In the genomic region with DNA sequence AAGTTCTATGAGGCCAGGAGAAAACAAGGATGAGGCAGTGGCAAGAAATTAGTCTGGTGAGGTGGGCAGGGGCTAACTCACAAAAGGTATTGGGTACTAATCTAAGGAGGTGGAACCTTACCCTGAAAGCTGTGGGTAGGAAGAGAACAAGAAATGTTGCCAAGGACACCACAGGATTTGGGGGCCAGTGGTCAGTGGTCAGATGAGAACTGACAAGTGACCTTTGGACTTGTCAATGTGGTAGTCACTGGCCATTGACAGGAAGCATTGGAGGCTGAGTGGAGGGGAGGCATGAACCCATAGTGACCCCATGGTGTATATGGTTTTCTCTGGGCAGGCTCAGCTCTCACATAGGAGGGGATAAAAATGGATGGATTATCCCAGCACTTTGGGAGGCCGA, we compare ENCODE assay signal across 23 cellular contexts. TPM values are rescaled to one million over a fixed set of nuclear protein-coding genes. Genes with fewer than 3 reads are reported as not detected.
DNase-seq lines count a peak whose midpoint lies in the region; ATAC-seq and TF ChIP-seq lines count a peak whose summit lies in the region.
"Had no signal": no experiment of that assay in that cellular context is flagged by ENCODE, and none has a peak within 500 bp of the region (broad histone marks: within the 10 kb centered on the region; RNA-seq: fewer than 3 reads in every experiment).

No MANE protein-coding gene starts in this region.

- no peak overlapping the region for H3K18ac ChIP-seq in trophoblast cell (ENCODE audit: low read length)

- no peak overlapping the region for H4K91ac ChIP-seq in trophoblast cell (ENCODE audit: low read depth, low read length)

- H3K4me1 Mint-ChIP-seq in CD14-positive monocyte, result peaks cover 45% of the 10 kb centered on the region
- no peaks in the 10 kb centered on the region for H3K4me1 Mint-ChIP-seq in activated T-helper 17 cell treated with anti-CD3 and anti-CD28 coated beads, Interleukin-2, amount 50 U/mL, for 72 hours

- H3K4me1 ChIP-seq in BLaER1 treated with 17β-estradiol and CSF1 and Interleukin-3, amounts not matched to agents 10 nM and 100 nM, result peaks cover 34 to 73% (median 45%) of the 10 kb centered on the region in 10 experiments
- H3K4me1 ChIP-seq in osteoblast (ENCODE audit: insufficient read depth, low read length) (no peaks in the 10 kb centered on the region), trophoblast cell (ENCODE audit: control insufficient read depth in 1 of 2, insufficient read depth in 2 of 2, low read length in 2 of 2) (peaks cover 15 to 16% of the 10 kb centered on the region in 2 experiments)
- H3K4me1 ChIP-seq: Peyer's patch had no signal

- H3K36me3 Mint-ChIP-seq in CD14-positive monocyte, result peaks cover 19 to 24% of the 10 kb centered on the region in 2 donors
- peaks cover 2% of the 10 kb centered on the region for H3K36me3 Mint-ChIP-seq in activated T-helper 17 cell treated with anti-CD3 and anti-CD28 coated beads, Interleukin-2, amount 50 U/mL, for 72 hours (ENCODE audit: low read depth)

- H4K12ac ChIP-seq in trophoblast cell (ENCODE audit: low read depth, low read length), result no peak overlapping the region

- H3K79me1 ChIP-seq in trophoblast cell (ENCODE audit: low read length), result no peaks in the 10 kb centered on the region

- no peak overlapping the region for H3K4me3 Mint-ChIP-seq in CD14-positive monocyte
- no peak overlapping the region for H3K4me3 Mint-ChIP-seq in activated T-helper 17 cell treated with anti-CD3 and anti-CD28 coated beads, Interleukin-2, amount 50 U/mL, for 72 hours
- H3K4me3 Mint-ChIP-seq: CD4-positive, alpha-beta memory T cell; H9 had no signal

- no peak for DNase-seq in CD14-positive monocyte (ENCODE audit: low spot score)
- DNase-seq in osteoblast (ENCODE audit: insufficient read length, low spot score, missing footprints), result peak; percentile 29
- no peak for DNase-seq in H7
- DNase-seq in trophoblast cell, result no peak
- DNase-seq: Caco-2; CD4-positive, alpha-beta memory T cell; DMS 273 treated with DMSO at 0.1 percent for 48 hours; DND-41; H9; KG1; NCI-H1105 treated with DMSO at 0.1 percent for 48 hours; NCI-H1694; NCI-H2081; NCI-H2171; NCI-H345; NCI-H524; NCI-H774; NK-92 treated with Interleukin-12 subunit alpha and Interleukin-12 subunit beta, amount 100 ng/mL, for 24 hours; Peyer's patch had no signal

- H3K79me2 ChIP-seq in osteoblast (ENCODE audit: insufficient read depth, low read length) (no peaks in the 10 kb centered on the region), trophoblast cell (ENCODE audit: control insufficient read depth, insufficient read depth, low read length, poor library complexity) (no peaks in the 10 kb centered on the region)

- intact Hi-C loops in CD14-positive monocyte (cut with micrococcal nuclease), result no loop called here

- no peak overlapping the region for H2BK120ac ChIP-seq in trophoblast cell (ENCODE audit: insufficient read depth, low read length, poor library complexity)

- H2AFZ ChIP-seq in osteoblast (ENCODE audit: low read length) (no peak overlapping the region), trophoblast cell (ENCODE audit: insufficient read depth, low read length, poor library complexity) (no peak overlapping the region)

- no peak overlapping the region for H2AK5ac ChIP-seq in trophoblast cell (ENCODE audit: low read length)

- no peak overlapping the region for H3K4me3 ChIP-seq in BLaER1 treated with 17β-estradiol and CSF1 and Interleukin-3, amounts not matched to agents 10 nM and 100 nM
- H3K4me3 ChIP-seq in osteoblast (ENCODE audit: insufficient read depth, low read length), result no peak overlapping the region
- no peak overlapping the region for H3K4me3 ChIP-seq in H7 (ENCODE audit: insufficient read depth, low read depth, low read length)
- H3K4me3 ChIP-seq in trophoblast cell (ENCODE audit: low read depth, low read length), result no peak overlapping the region
- H3K4me3 ChIP-seq: GM12878, Peyer's patch had no signal

- H4K20me1 ChIP-seq in BLaER1 treated with 17β-estradiol and CSF1 and Interleukin-3, amounts not matched to agents 10 nM and 100 nM, result no peaks in the 10 kb centered on the region
- H4K20me1 ChIP-seq in osteoblast (ENCODE audit: insufficient read depth, low read length), result no peaks in the 10 kb centered on the region

- H3K14ac ChIP-seq in trophoblast cell (ENCODE audit: low read length), result no peak overlapping the region

- peaks cover 0 to 1% (median 0%) of the 10 kb centered on the region in 11 experiments; a peak in 2 of 22 replicates for H3K9me3 ChIP-seq in BLaER1 treated with 17β-estradiol and CSF1 and Interleukin-3, amounts not matched to agents 10 nM and 100 nM (replicated peaks in 1 of 11)
- no peaks in the 10 kb centered on the region for H3K9me3 ChIP-seq in osteoblast (ENCODE audit: low read depth, low read length)
- H3K9me3 ChIP-seq in trophoblast cell (ENCODE audit: insufficient read depth, low read depth, low read length), result no peaks in the 10 kb centered on the region
- H3K9me3 ChIP-seq: Caco-2, Peyer's patch had no signal

- H3K27ac ChIP-seq in BLaER1 treated with 17β-estradiol and CSF1 and Interleukin-3, amounts not matched to agents 10 nM and 100 nM, result peak overlapping the region in 10 of 11 experiments; percentile 38 to 84 (median 72); a peak in 16 of 22 replicates
- no peak overlapping the region for H3K27ac ChIP-seq in osteoblast (ENCODE audit: low read depth, low read length)
- H3K27ac ChIP-seq in trophoblast cell (ENCODE audit: low read depth, low read length), result no peak overlapping the region

- no peak overlapping the region for H4K8ac ChIP-seq in trophoblast cell (ENCODE audit: low read depth, low read length)

- peaks cover 6 to 18% (median 12%) of the 10 kb centered on the region in 11 experiments; a peak in 19 of 22 replicates for H3K36me3 ChIP-seq in BLaER1 treated with 17β-estradiol and CSF1 and Interleukin-3, amounts not matched to agents 10 nM and 100 nM
- H3K36me3 ChIP-seq in osteoblast (ENCODE audit: insufficient read depth, low read length), result no peaks in the 10 kb centered on the region
- 0 out of 2 replicates have a peak, but pooled peaks cover 2% of the 10 kb centered on the region for H3K36me3 ChIP-seq in H7 (replicated peaks; ENCODE audit: control insufficient read depth, insufficient read depth, low read length)
- no peaks in the 10 kb centered on the region for H3K36me3 ChIP-seq in trophoblast cell (ENCODE audit: control insufficient read depth in 1 of 2, insufficient read depth in 2 of 2, low read length in 2 of 2)
- H3K36me3 ChIP-seq: Peyer's patch had no signal

- H3K27me3 Mint-ChIP-seq in CD14-positive monocyte (ENCODE audit: low read depth in 3 of 3), result peaks cover 0 to 1% (median 0%) of the 10 kb centered on the region in 3 donors
- no peaks in the 10 kb centered on the region for H3K27me3 Mint-ChIP-seq in activated T-helper 17 cell treated with anti-CD3 and anti-CD28 coated beads, Interleukin-2, amount 50 U/mL, for 72 hours
- H3K27me3 Mint-ChIP-seq: CD4-positive, alpha-beta memory T cell had no signal

- H3K27me3 ChIP-seq in BLaER1 treated with 17β-estradiol and CSF1 and Interleukin-3, amounts not matched to agents 10 nM and 100 nM, result no peaks in the 10 kb centered on the region
- no peaks in the 10 kb centered on the region for H3K27me3 ChIP-seq in osteoblast (ENCODE audit: insufficient read depth, low read length)
- H3K27me3 ChIP-seq in H7 (ENCODE audit: control insufficient read depth, insufficient read depth, low read length), result no peaks in the 10 kb centered on the region
- no peaks in the 10 kb centered on the region for H3K27me3 ChIP-seq in trophoblast cell (ENCODE audit: insufficient read depth, low read length)
- H3K27me3 ChIP-seq: Peyer's patch had no signal

- no peak overlapping the region for H2BK5ac ChIP-seq in trophoblast cell (ENCODE audit: low read depth, low read length, poor library complexity)

- peaks cover 0 to 3% (median 0%) of the 10 kb centered on the region in 7 donors for H3K9me3 Mint-ChIP-seq in CD14-positive monocyte
- no peaks in the 10 kb centered on the region for H3K9me3 Mint-ChIP-seq in activated T-helper 17 cell treated with anti-CD3 and anti-CD28 coated beads, Interleukin-2, amount 50 U/mL, for 72 hours
- H3K9me3 Mint-ChIP-seq: CD4-positive, alpha-beta memory T cell; H9 had no signal

- no CpG with 5 or more reads among the region's 1 CpG for WGBS in trophoblast cell (ENCODE audit: extremely low coverage, insufficient coverage, insufficient read length)

- H3K4me2 ChIP-seq in BLaER1 treated with 17β-estradiol and CSF1 and Interleukin-3, amounts not matched to agents 10 nM and 100 nM, result peak overlapping the region; percentile 70 to 96 (median 90); a peak in 19 of 22 replicates
- H3K4me2 ChIP-seq in osteoblast (ENCODE audit: insufficient read depth, low read length) (no peak overlapping the region), trophoblast cell (ENCODE audit: low read length) (no peak overlapping the region)

- H3K9ac ChIP-seq in BLaER1 treated with 17β-estradiol and CSF1 and Interleukin-3, amounts not matched to agents 10 nM and 100 nM, result no peak overlapping the region; a peak in 1 of 22 replicates
- no peak overlapping the region for H3K9ac ChIP-seq in trophoblast cell (ENCODE audit: low read length)

- no peak overlapping the region for H3K23ac ChIP-seq in trophoblast cell (ENCODE audit: low read length)

- no peak overlapping the region for H3K4ac ChIP-seq in trophoblast cell (ENCODE audit: low read depth, low read length)

- TF ChIP-seq CTCF in CD14-positive monocyte (IDR thresholded peaks at IDR 0.05) (no peak), osteoblast (IDR thresholded peaks at IDR 0.05; ENCODE audit: extremely low read depth, low read depth, low read length) (no peak)

- ATAC-seq in activated T-helper 17 cell treated with anti-CD3 and anti-CD28 coated beads, Interleukin-2, amount 50 U/mL, for 72 hours (replicated peaks), result no peak
- ATAC-seq in GM18867 (IDR thresholded peaks at IDR 0.05; ENCODE audit: unreplicated experiment), result no peak

- H3K27ac Mint-ChIP-seq in CD14-positive monocyte, result peak overlapping the region in 6 of 7 donors; percentile 0 to 94 (median 76)
- H3K27ac Mint-ChIP-seq in activated T-helper 17 cell treated with anti-CD3 and anti-CD28 coated beads, Interleukin-2, amount 50 U/mL, for 72 hours, result peak overlapping the region; percentile 32
- H3K27ac Mint-ChIP-seq: CD4-positive, alpha-beta memory T cell; H9 had no signal

- H2BK12ac ChIP-seq in trophoblast cell (ENCODE audit: low read length), result no peak overlapping the region

RNA-seq across cellular contexts. Expression of a gene that starts 25.3 kb away (rescaled TPM):
- polyA plus RNA-seq in CD14-positive monocyte, result 10 to 100 TPM; 57.2 to 66.7 TPM
- 10 to 100 TPM; 10.9 to 17.3 TPM for total RNA-seq in activated T-helper 17 cell treated with anti-CD3 and anti-CD28 coated beads, Interleukin-2, amount 50 U/mL, for 72 hours
- total RNA-seq in osteoblast, result 35.1 and 44.2 TPM in 2 replicates
- 12.4 and 24.5 TPM in 2 replicates for total RNA-seq in H7 (2014; rRNA removed; shearing (Covaris generic))
- 10.3 and 11.5 TPM in 2 replicates for polyA plus RNA-seq in trophoblast cell (2013)

RNA-seq across cellular contexts. Expression of a gene that starts 37.5 kb away (rescaled TPM):
- 10 to 100 TPM; 11.4 to 17.6 TPM for polyA plus RNA-seq in CD14-positive monocyte
- total RNA-seq in activated T-helper 17 cell treated with anti-CD3 and anti-CD28 coated beads, Interleukin-2, amount 50 U/mL, for 72 hours, result 100 to 1,000 TPM; 203 to 389 TPM
- 59.4 and 82.8 TPM in 2 replicates for total RNA-seq in osteoblast
- 1,768 and 1,892 TPM in 2 replicates for total RNA-seq in H7 (2014; rRNA removed; shearing (Covaris generic))
- polyA plus RNA-seq in trophoblast cell (2013), result 615 and 629 TPM in 2 replicates

Comparison
In these comparisons a context has a peak if more than half of its experiments do, and no peak if none do; other contexts are left out.
1. H3K27ac ChIP-seq: peak in BLaER1 treated with 17β-estradiol and CSF1 and Interleukin-3, amounts not matched to agents 10 nM and 100 nM (10 of 11); none in osteoblast (single experiment) and trophoblast cell (single experiment).
2. H3K4me2 ChIP-seq: peak in BLaER1 treated with 17β-estradiol and CSF1 and Interleukin-3, amounts not matched to agents 10 nM and 100 nM (11 of 11); none in osteoblast (single experiment) and trophoblast cell (single experiment).